Comparison of ENCODE assay signal across 9 cellular contexts in genomic region chr13:51793570-51794273, GRCh38. TPM values are rescaled to one million over a fixed set of nuclear protein-coding genes. Genes with fewer than 3 reads are reported as not detected.
DNase-seq lines count a peak whose midpoint lies in the region; ATAC-seq and TF ChIP-seq lines count a peak whose summit lies in the region.
"Had no signal": no experiment of that assay in that cellular context is flagged by ENCODE, and none has a peak within 500 bp of the region (broad histone marks: within the 10 kb centered on the region; RNA-seq: fewer than 3 reads in every experiment).

No MANE protein-coding gene starts in this region.

- no peaks in the 10 kb centered on the region for H3K79me2 ChIP-seq in Loucy (ENCODE audit: insufficient read depth, low read length)

- H3K4me1 Mint-ChIP-seq in activated naive CD4-positive, alpha-beta T cell treated with anti-CD3 and anti-CD28 coated beads for 36 hours (ENCODE audit: low read depth), result peaks cover 30% of the 10 kb centered on the region
- H3K4me1 Mint-ChIP-seq in type B pancreatic cell (ENCODE audit: unreplicated experiment) (peaks cover 11% of the 10 kb centered on the region), progenitor cell of endocrine pancreas (ENCODE audit: low read depth) (no peaks in the 10 kb centered on the region)
- H3K4me1 Mint-ChIP-seq: nephron had no signal

- DNase-seq in GM04504 (ENCODE audit: low read depth), result peak; percentile 28
- peak; percentile 82 for DNase-seq in activated naive CD4-positive, alpha-beta T cell treated with anti-CD3 and anti-CD28 coated beads for 36 hours
- no peak for DNase-seq in right lobe of liver
- DNase-seq in type B pancreatic cell (ENCODE audit: extremely low spot score, unreplicated experiment), result no peak
- no peak for DNase-seq in progenitor cell of endocrine pancreas (ENCODE audit: low spot score, unreplicated experiment)
- no peak for DNase-seq in epidermal melanocyte (ENCODE audit: insufficient read length, low spot score)

- H3K4me3 ChIP-seq in Loucy (ENCODE audit: low read length, poor library complexity, severe bottlenecking) (no peak overlapping the region), right lobe of liver (no peak overlapping the region)

- peaks cover 8% of the 10 kb centered on the region for H3K36me3 Mint-ChIP-seq in activated naive CD4-positive, alpha-beta T cell treated with anti-CD3 and anti-CD28 coated beads for 36 hours (ENCODE audit: low read depth)
- H3K36me3 Mint-ChIP-seq in type B pancreatic cell (peaks cover 8% of the 10 kb centered on the region), progenitor cell of endocrine pancreas (ENCODE audit: insufficient read depth) (peaks cover 4% of the 10 kb centered on the region)

- no peak overlapping the region for H3K4me3 Mint-ChIP-seq in activated naive CD4-positive, alpha-beta T cell treated with anti-CD3 and anti-CD28 coated beads for 36 hours
- H3K4me3 Mint-ChIP-seq in type B pancreatic cell (no peak overlapping the region), progenitor cell of endocrine pancreas (ENCODE audit: low read depth) (no peak overlapping the region)
- H3K4me3 Mint-ChIP-seq: nephron had no signal

- H3K4me1 ChIP-seq in Loucy (ENCODE audit: insufficient read depth, low read length, poor library complexity, severe bottlenecking) (peaks cover 12% of the 10 kb centered on the region), right lobe of liver (no peaks in the 10 kb centered on the region)

- no peaks in the 10 kb centered on the region for H3F3A ChIP-seq in Loucy (ENCODE audit: low read depth)

- peak overlapping the region; percentile 81 for H3K27ac Mint-ChIP-seq in activated naive CD4-positive, alpha-beta T cell treated with anti-CD3 and anti-CD28 coated beads for 36 hours
- H3K27ac Mint-ChIP-seq in type B pancreatic cell (peak overlapping the region; percentile 65), progenitor cell of endocrine pancreas (no peak overlapping the region)
- H3K27ac Mint-ChIP-seq: nephron had no signal

- TF ChIP-seq POLR2A in right lobe of liver (IDR thresholded peaks at IDR 0.05), result no peak

- H3K27ac ChIP-seq in right lobe of liver, result no peak overlapping the region

- no peak overlapping the region for H3K4me2 ChIP-seq in Loucy (ENCODE audit: low read depth, low read length, poor library complexity, severe bottlenecking)

- no peak overlapping the region for H3K9ac ChIP-seq in Loucy (ENCODE audit: low read depth, low read length, poor library complexity, severe bottlenecking)

- H4K20me1 ChIP-seq in Loucy (ENCODE audit: insufficient read depth, low read length, poor library complexity, severe bottlenecking), result no peaks in the 10 kb centered on the region

- no peaks in the 10 kb centered on the region for H3K9me3 Mint-ChIP-seq in activated naive CD4-positive, alpha-beta T cell treated with anti-CD3 and anti-CD28 coated beads for 36 hours
- H3K9me3 Mint-ChIP-seq in type B pancreatic cell (peaks cover 3% of the 10 kb centered on the region), progenitor cell of endocrine pancreas (ENCODE audit: low read depth) (no peaks in the 10 kb centered on the region)
- H3K9me3 Mint-ChIP-seq: nephron had no signal

- no peaks in the 10 kb centered on the region for H3K27me3 Mint-ChIP-seq in activated naive CD4-positive, alpha-beta T cell treated with anti-CD3 and anti-CD28 coated beads for 36 hours (ENCODE audit: low read depth)
- H3K27me3 Mint-ChIP-seq in type B pancreatic cell (no peaks in the 10 kb centered on the region), progenitor cell of endocrine pancreas (no peaks in the 10 kb centered on the region)

- H2AFZ ChIP-seq in Loucy (ENCODE audit: low read length), result peak overlapping the region; percentile 20; the same call in 1 of the 2 replicates

- TF ChIP-seq CTCF in Loucy (conservative IDR thresholded peaks at IDR 0.05; ENCODE audit: low read length) (no peak), right lobe of liver (IDR thresholded peaks at IDR 0.05) (no peak), type B pancreatic cell (conservative IDR thresholded peaks at IDR 0.05) (no peak), progenitor cell of endocrine pancreas (IDR thresholded peaks at IDR 0.05; ENCODE audit: unreplicated experiment) (no peak)

- CTCF ChIA-PET in activated naive CD4-positive, alpha-beta T cell treated with anti-CD3 and anti-CD28 coated beads for 36 hours (lab: Charles Lee), result interaction anchor here (0.6 to 1.6 kb wide), 6 partner anchors 12 to 979 kb away, joined by 3 to 4 read pairs (median 3); no protein-coding TSS in a partner anchor

- H3K36me3 ChIP-seq in Loucy (ENCODE audit: insufficient read depth, low read length), result no peaks in the 10 kb centered on the region
- H3K36me3 ChIP-seq in right lobe of liver, result no peaks in the 10 kb centered on the region

- ATAC-seq in GM21786 (IDR thresholded peaks at IDR 0.05; ENCODE audit: unreplicated experiment) (peak; percentile 65), right lobe of liver (peak; percentile 13 to 55 (median 28))

- 50% methylated on average over 5 of the region's 6 CpGs for WGBS in right lobe of liver (ENCODE audit: insufficient coverage, low coverage, low lambda C conversion rate, missing lambda C conversion rate)

- H3K27me3 ChIP-seq in Loucy (ENCODE audit: insufficient read depth, low read length, poor library complexity, severe bottlenecking) (no peaks in the 10 kb centered on the region), right lobe of liver (no peaks in the 10 kb centered on the region)

- no peaks in the 10 kb centered on the region for H3K9me2 ChIP-seq in Loucy (replicated peaks; ENCODE audit: low read depth, low read length)

- intact Hi-C loops in activated naive CD4-positive, alpha-beta T cell treated with anti-CD3 and anti-CD28 coated beads for 36 hours (cut with micrococcal nuclease), result loop anchor here (1.0 kb wide), 3 partner anchors 29 to 291 kb away; partner anchors contain the start of gene WDFY2
- intact Hi-C loops in right lobe of liver (cut with DNase I), result no loop called here

- H3K9me3 ChIP-seq in Loucy (ENCODE audit: insufficient read depth, low read depth, low read length), result no peaks in the 10 kb centered on the region
- no peaks in the 10 kb centered on the region for H3K9me3 ChIP-seq in right lobe of liver

RNA-seq across cellular contexts. Expression of gene DHRS12, which starts 10.2 kb away (rescaled TPM):
- total RNA-seq in activated naive CD4-positive, alpha-beta T cell treated with anti-CD3 and anti-CD28 coated beads for 36 hours, result 1 to 10 TPM; 4.1 to 4.9 TPM
- total RNA-seq in right lobe of liver, result 10 to 100 TPM; 10.2 to 17.6 (median 12.4) TPM
- 10.1 and 11.3 TPM in 2 replicates for total RNA-seq in type B pancreatic cell (ENCODE audit: low replicate concordance)
- 16.2 and 19.6 TPM in 2 replicates for total RNA-seq in progenitor cell of endocrine pancreas

RNA-seq across cellular contexts. Expression of gene TMEM272, which starts 51.3 kb away (rescaled TPM):
- total RNA-seq in activated naive CD4-positive, alpha-beta T cell treated with anti-CD3 and anti-CD28 coated beads for 36 hours, result under 1 TPM; 0.41 to 0.42 TPM
- total RNA-seq in right lobe of liver (under 1 TPM in 5 of 6 experiments, not detected in 1; 0.06 to 0.53 (median 0.33) TPM), type B pancreatic cell (ENCODE audit: low replicate concordance) (0.07 and 0.63 TPM in 2 replicates), progenitor cell of endocrine pancreas (1.3 and 1.5 TPM in 2 replicates)

Comparison
In these comparisons a context has a peak if more than half of its experiments do, and no peak if none do; other contexts are left out.
1. DNase-seq: peak in GM04504 (single experiment) and activated naive CD4-positive, alpha-beta T cell treated with anti-CD3 and anti-CD28 coated beads for 36 hours (single experiment); none in right lobe of liver (0 of 3), type B pancreatic cell (single experiment), progenitor cell of endocrine pancreas (single experiment) and epidermal melanocyte (single experiment).